ENCODE assay signal across 1 cellular context in the genomic region with DNA sequence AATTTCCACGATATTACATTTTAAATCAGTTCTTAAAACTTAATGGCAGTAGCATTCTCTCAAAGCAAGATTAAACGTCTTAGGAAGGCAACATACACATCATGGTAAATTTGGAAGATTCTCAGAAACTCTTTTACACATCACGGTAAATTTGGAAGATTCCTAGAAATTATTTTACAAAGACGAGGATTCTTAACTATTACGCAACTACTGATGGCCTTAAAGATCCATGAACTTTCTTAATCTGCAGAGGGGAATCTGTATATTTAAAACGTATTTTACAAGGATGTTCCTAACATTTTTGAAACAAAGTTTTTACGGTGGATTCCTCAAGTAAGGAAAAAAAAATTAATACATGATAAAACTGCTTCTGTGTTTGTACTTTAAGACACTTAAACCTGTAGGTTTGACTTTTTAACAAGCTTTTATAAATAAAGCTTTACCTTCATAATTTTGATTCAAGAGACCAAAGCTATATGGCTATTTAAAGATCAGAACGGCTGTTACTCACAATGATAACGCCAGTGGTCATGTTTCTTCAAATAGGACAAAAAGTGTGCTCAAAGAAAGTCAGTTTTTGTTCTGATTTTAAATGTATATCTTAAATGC.
TF ChIP-seq lines count a peak whose summit lies in the region.

No MANE protein-coding gene starts in this region.

TF ChIP-seq in GM23338, 12 proteins besides CTCF, POLR2A, EP300 and RAD21:
- TF ChIP-seq, protein P1, sequence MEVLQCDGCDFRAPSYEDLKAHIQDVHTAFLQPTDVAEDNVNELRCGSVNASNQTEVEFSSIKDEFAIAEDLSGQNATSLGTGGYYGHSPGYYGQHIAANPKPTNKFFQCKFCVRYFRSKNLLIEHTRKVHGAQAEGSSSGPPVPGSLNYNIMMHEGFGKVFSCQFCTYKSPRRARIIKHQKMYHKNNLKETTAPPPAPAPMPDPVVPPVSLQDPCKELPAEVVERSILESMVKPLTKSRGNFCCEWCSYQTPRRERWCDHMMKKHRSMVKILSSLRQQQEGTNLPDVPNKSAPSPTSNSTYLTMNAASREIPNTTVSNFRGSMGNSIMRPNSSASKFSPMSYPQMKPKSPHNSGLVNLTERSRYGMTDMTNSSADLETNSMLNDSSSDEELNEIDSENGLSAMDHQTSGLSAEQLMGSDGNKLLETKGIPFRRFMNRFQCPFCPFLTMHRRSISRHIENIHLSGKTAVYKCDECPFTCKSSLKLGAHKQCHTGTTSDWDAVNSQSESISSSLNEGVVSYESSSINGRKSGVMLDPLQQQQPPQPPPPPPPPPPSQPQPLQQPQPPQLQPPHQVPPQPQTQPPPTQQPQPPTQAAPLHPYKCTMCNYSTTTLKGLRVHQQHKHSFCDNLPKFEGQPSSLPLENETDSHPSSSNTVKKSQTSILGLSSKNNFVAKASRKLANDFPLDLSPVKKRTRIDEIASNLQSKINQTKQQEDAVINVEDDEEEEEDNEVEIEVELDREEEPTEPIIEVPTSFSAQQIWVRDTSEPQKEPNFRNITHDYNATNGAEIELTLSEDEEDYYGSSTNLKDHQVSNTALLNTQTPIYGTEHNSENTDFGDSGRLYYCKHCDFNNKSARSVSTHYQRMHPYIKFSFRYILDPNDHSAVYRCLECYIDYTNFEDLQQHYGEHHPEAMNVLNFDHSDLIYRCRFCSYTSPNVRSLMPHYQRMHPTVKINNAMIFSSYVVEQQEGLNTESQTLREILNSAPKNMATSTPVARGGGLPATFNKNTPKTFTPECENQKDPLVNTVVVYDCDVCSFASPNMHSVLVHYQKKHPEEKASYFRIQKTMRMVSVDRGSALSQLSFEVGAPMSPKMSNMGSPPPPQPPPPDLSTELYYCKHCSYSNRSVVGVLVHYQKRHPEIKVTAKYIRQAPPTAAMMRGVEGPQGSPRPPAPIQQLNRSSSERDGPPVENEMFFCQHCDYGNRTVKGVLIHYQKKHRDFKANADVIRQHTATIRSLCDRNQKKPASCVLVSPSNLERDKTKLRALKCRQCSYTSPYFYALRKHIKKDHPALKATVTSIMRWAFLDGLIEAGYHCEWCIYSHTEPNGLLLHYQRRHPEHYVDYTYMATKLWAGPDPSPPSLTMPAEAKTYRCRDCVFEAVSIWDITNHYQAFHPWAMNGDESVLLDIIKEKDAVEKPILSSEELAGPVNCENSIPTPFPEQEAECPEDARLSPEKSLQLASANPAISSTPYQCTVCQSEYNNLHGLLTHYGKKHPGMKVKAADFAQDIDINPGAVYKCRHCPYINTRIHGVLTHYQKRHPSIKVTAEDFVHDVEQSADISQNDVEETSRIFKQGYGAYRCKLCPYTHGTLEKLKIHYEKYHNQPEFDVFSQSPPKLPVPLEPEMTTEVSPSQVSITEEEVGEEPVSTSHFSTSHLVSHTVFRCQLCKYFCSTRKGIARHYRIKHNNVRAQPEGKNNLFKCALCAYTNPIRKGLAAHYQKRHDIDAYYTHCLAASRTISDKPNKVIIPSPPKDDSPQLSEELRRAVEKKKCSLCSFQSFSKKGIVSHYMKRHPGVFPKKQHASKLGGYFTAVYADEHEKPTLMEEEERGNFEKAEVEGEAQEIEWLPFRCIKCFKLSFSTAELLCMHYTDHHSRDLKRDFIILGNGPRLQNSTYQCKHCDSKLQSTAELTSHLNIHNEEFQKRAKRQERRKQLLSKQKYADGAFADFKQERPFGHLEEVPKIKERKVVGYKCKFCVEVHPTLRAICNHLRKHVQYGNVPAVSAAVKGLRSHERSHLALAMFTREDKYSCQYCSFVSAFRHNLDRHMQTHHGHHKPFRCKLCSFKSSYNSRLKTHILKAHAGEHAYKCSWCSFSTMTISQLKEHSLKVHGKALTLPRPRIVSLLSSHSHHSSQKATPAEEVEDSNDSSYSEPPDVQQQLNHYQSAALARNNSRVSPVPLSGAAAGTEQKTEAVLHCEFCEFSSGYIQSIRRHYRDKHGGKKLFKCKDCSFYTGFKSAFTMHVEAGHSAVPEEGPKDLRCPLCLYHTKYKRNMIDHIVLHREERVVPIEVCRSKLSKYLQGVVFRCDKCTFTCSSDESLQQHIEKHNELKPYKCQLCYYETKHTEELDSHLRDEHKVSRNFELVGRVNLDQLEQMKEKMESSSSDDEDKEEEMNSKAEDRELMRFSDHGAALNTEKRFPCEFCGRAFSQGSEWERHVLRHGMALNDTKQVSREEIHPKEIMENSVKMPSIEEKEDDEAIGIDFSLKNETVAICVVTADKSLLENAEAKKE (CRISPR knock-in tag; IDR thresholded peaks at IDR 0.05) = no peak
- TF ChIP-seq ZNF331 (CRISPR knock-in tag; IDR thresholded peaks at IDR 0.05; ENCODE audit: low read depth) = no peak
- no peak for TF ChIP-seq EZH2 (IDR thresholded peaks at IDR 0.05; ENCODE audit: low read depth, unreplicated experiment)
- TF ChIP-seq NANOG (IDR thresholded peaks at IDR 0.05; ENCODE audit: borderline replicate concordance) = no peak
- no peak for TF ChIP-seq POLR2AphosphoS5 (IDR thresholded peaks at IDR 0.05; ENCODE audit: low read depth)
- TF ChIP-seq CREB1 (CRISPR knock-in tag; IDR thresholded peaks at IDR 0.05; ENCODE audit: low read depth) = no peak
- TF ChIP-seq JUNB (IDR thresholded peaks at IDR 0.05; ENCODE audit: unreplicated experiment) = no peak
- TF ChIP-seq, protein P2, sequence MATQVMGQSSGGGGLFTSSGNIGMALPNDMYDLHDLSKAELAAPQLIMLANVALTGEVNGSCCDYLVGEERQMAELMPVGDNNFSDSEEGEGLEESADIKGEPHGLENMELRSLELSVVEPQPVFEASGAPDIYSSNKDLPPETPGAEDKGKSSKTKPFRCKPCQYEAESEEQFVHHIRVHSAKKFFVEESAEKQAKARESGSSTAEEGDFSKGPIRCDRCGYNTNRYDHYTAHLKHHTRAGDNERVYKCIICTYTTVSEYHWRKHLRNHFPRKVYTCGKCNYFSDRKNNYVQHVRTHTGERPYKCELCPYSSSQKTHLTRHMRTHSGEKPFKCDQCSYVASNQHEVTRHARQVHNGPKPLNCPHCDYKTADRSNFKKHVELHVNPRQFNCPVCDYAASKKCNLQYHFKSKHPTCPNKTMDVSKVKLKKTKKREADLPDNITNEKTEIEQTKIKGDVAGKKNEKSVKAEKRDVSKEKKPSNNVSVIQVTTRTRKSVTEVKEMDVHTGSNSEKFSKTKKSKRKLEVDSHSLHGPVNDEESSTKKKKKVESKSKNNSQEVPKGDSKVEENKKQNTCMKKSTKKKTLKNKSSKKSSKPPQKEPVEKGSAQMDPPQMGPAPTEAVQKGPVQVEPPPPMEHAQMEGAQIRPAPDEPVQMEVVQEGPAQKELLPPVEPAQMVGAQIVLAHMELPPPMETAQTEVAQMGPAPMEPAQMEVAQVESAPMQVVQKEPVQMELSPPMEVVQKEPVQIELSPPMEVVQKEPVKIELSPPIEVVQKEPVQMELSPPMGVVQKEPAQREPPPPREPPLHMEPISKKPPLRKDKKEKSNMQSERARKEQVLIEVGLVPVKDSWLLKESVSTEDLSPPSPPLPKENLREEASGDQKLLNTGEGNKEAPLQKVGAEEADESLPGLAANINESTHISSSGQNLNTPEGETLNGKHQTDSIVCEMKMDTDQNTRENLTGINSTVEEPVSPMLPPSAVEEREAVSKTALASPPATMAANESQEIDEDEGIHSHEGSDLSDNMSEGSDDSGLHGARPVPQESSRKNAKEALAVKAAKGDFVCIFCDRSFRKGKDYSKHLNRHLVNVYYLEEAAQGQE (IDR thresholded peaks at IDR 0.05; ENCODE audit: unreplicated experiment) = no peak
- no peak for TF ChIP-seq ZNF114 (CRISPR knock-in tag; IDR thresholded peaks at IDR 0.05)
- TF ChIP-seq STAT1 (IDR thresholded peaks at IDR 0.05; ENCODE audit: unreplicated experiment) = no peak
- TF ChIP-seq, protein P3, sequence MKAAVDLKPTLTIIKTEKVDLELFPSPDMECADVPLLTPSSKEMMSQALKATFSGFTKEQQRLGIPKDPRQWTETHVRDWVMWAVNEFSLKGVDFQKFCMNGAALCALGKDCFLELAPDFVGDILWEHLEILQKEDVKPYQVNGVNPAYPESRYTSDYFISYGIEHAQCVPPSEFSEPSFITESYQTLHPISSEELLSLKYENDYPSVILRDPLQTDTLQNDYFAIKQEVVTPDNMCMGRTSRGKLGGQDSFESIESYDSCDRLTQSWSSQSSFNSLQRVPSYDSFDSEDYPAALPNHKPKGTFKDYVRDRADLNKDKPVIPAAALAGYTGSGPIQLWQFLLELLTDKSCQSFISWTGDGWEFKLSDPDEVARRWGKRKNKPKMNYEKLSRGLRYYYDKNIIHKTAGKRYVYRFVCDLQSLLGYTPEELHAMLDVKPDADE (IDR thresholded peaks at IDR 0.05) = no peak
- no peak for TF ChIP-seq EZH2phosphoT487 (IDR thresholded peaks at IDR 0.05; ENCODE audit: unreplicated experiment)
